1 cellular context compared by ENCODE assay signal in genomic region chr5:37840036-37840909, GRCh38.
A peak's percentile ranks its signal among the peaks of the same experiment; 100 is the strongest.
TF ChIP-seq lines count a peak whose summit lies in the region.

A gene with protein sequence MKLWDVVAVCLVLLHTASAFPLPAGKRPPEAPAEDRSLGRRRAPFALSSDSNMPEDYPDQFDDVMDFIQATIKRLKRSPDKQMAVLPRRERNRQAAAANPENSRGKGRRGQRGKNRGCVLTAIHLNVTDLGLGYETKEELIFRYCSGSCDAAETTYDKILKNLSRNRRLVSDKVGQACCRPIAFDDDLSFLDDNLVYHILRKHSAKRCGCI (minus strand): TSS chr5:37840041. CDS start chr5:37834796, 5,245 bp downstream.

TF ChIP-seq in HEK293, 187 proteins besides CTCF, POLR2A, EP300 and RAD21 (continued from another document):
- TF ChIP-seq ZNF654 (tag by site-specific recombination; IDR thresholded peaks at IDR 0.05; ENCODE audit: low read depth) (0 out of 2 replicates have a peak, but pooled peaks have one; percentile 3), ZNF514 (tag by site-specific recombination; IDR thresholded peaks at IDR 0.05) (no peak), ZNF366 (tag by site-specific recombination; conservative IDR thresholded peaks at IDR 0.05) (no peak), ZNF138 (tag by site-specific recombination; IDR thresholded peaks at IDR 0.05; ENCODE audit: borderline replicate concordance) (no peak), ZNF561 (tag by site-specific recombination; IDR thresholded peaks at IDR 0.05; ENCODE audit: borderline replicate concordance) (peak; percentile 91; the same call in 1 of the 2 replicates), ZNF76 (tag by site-specific recombination; IDR thresholded peaks at IDR 0.05; ENCODE audit: borderline replicate concordance, low read depth) (peak; percentile 45; the same call in 1 of the 2 replicates), SETDB1 (IDR thresholded peaks at IDR 0.05; ENCODE audit: insufficient read length, low read length) (no peak)
- TF ChIP-seq, protein P1, sequence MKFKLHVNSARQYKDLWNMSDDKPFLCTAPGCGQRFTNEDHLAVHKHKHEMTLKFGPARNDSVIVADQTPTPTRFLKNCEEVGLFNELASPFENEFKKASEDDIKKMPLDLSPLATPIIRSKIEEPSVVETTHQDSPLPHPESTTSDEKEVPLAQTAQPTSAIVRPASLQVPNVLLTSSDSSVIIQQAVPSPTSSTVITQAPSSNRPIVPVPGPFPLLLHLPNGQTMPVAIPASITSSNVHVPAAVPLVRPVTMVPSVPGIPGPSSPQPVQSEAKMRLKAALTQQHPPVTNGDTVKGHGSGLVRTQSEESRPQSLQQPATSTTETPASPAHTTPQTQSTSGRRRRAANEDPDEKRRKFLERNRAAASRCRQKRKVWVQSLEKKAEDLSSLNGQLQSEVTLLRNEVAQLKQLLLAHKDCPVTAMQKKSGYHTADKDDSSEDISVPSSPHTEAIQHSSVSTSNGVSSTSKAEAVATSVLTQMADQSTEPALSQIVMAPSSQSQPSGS (tag by site-specific recombination; IDR thresholded peaks at IDR 0.05; ENCODE audit: low read depth): no peak
